ENCODE assay signal across 11 cellular contexts in genomic region chr1:224565186-224565585, GRCh38. TPM values are rescaled to one million over a fixed set of nuclear protein-coding genes. Genes with fewer than 3 reads are reported as not detected.
DNase-seq lines count a peak whose midpoint lies in the region; ATAC-seq, FAIRE-seq and TF ChIP-seq lines count a peak whose summit lies in the region.
"Had no signal": no experiment of that assay in that cellular context is flagged by ENCODE, and none has a peak within 500 bp of the region (broad histone marks: within the 10 kb centered on the region; RNA-seq: fewer than 3 reads in every experiment).

No MANE protein-coding gene starts in this region.

- no peaks in the 10 kb centered on the region for H3K9me3 Mint-ChIP-seq in stimulated activated naive CD8-positive, alpha-beta T cell treated with anti-CD3 and anti-CD28 coated beads, Interleukin-15, amount 100 ng/mL, for 72 hours

- H3K36me3 ChIP-seq in kidney epithelial cell (ENCODE audit: control insufficient read depth, insufficient read depth, low read length): no peaks in the 10 kb centered on the region
- H3K36me3 ChIP-seq: uterus had no signal

- H3K4me3 Mint-ChIP-seq in stimulated activated naive CD8-positive, alpha-beta T cell treated with anti-CD3 and anti-CD28 coated beads, Interleukin-15, amount 100 ng/mL, for 72 hours: no peak overlapping the region
- H3K4me3 Mint-ChIP-seq: activated naive CD8-positive, alpha-beta T cell had no signal

- no peak overlapping the region for H3K4me3 ChIP-seq in AG10803 (ENCODE audit: low read length)
- H3K4me3 ChIP-seq in kidney epithelial cell (ENCODE audit: low read depth, low read length): no peak overlapping the region
- H3K4me3 ChIP-seq: uterus had no signal

- no peaks in the 10 kb centered on the region for H3K27me3 Mint-ChIP-seq in stimulated activated naive CD8-positive, alpha-beta T cell treated with anti-CD3 and anti-CD28 coated beads, Interleukin-15, amount 100 ng/mL, for 72 hours
- H3K27me3 Mint-ChIP-seq: activated naive CD8-positive, alpha-beta T cell had no signal

- no peak for TF ChIP-seq CTCF in AG10803 (conservative IDR thresholded peaks at IDR 0.05; ENCODE audit: low read length)
- no peak for TF ChIP-seq CTCF in kidney epithelial cell (IDR thresholded peaks at IDR 0.05; ENCODE audit: insufficient read depth, low read length, poor library complexity, severe bottlenecking)

- DNase-seq in AG10803 (ENCODE audit: low read depth) (peak; percentile 91), HTR-8/SVneo (ENCODE audit: insufficient read length, low spot score) (peak; percentile 67), UCSD-AML1 (lab: John Stamatoyannopoulos, UW; ENCODE audit: unreplicated experiment) (peak; percentile 36), kidney epithelial cell (ENCODE audit: low read depth) (peak; percentile 77), kidney glomerular epithelial cell (lab: John Stamatoyannopoulos, UW) (no peak)
- DNase-seq in stimulated activated naive CD8-positive, alpha-beta T cell treated with anti-CD3 and anti-CD28 coated beads, Interleukin-15, amount 100 ng/mL, for 72 hours: no peak
- DNase-seq in stimulated activated CD4-positive, alpha-beta T cell treated with anti-CD3 and anti-CD28 coated beads, Interleukin-1b, Interleukin-23, amount 100 ng/mL, for 48 hours: no peak
- DNase-seq: DMS79 treated with DMSO at 0.1 percent for 48 hours, uterus had no signal

- H3K27me3 ChIP-seq in kidney epithelial cell (ENCODE audit: control insufficient read depth, insufficient read depth, low read length): no peaks in the 10 kb centered on the region
- H3K27me3 ChIP-seq: uterus had no signal

- no peaks in the 10 kb centered on the region for H3K4me1 Mint-ChIP-seq in stimulated activated naive CD8-positive, alpha-beta T cell treated with anti-CD3 and anti-CD28 coated beads, Interleukin-15, amount 100 ng/mL, for 72 hours

- ATAC-seq in stimulated activated naive CD8-positive, alpha-beta T cell treated with anti-CD3 and anti-CD28 coated beads, Interleukin-15, amount 100 ng/mL, for 72 hours: no peak
- no peak for ATAC-seq in HG02840 (IDR thresholded peaks at IDR 0.05; ENCODE audit: low FRiP score, unreplicated experiment)

- FAIRE-seq in HTR-8/SVneo (lab: Jason Lieb, UNC): peak; percentile 49

- H3K27ac Mint-ChIP-seq in stimulated activated naive CD8-positive, alpha-beta T cell treated with anti-CD3 and anti-CD28 coated beads, Interleukin-15, amount 100 ng/mL, for 72 hours: no peak overlapping the region
- H3K27ac Mint-ChIP-seq: activated naive CD8-positive, alpha-beta T cell had no signal

RNA-seq across cellular contexts. Expression of gene CNIH3, which starts 50.9 kb away (rescaled TPM):
- total RNA-seq in kidney epithelial cell: 4.0 and 4.2 TPM in 2 replicates

Comparison
In these comparisons a context has a peak if more than half of its experiments do, and no peak if none do; other contexts are left out.
1. DNase-seq: peak in AG10803 (single experiment), HTR-8/SVneo (single experiment), UCSD-AML1 (single experiment) and kidney epithelial cell (single experiment); none in kidney glomerular epithelial cell (single experiment), stimulated activated naive CD8-positive, alpha-beta T cell treated with anti-CD3 and anti-CD28 coated beads, Interleukin-15, amount 100 ng/mL, for 72 hours (0 of 2) and stimulated activated CD4-positive, alpha-beta T cell treated with anti-CD3 and anti-CD28 coated beads, Interleukin-1b, Interleukin-23, amount 100 ng/mL, for 48 hours (single experiment).